ENCODE assay signal across 8 cellular contexts in the genomic region with DNA sequence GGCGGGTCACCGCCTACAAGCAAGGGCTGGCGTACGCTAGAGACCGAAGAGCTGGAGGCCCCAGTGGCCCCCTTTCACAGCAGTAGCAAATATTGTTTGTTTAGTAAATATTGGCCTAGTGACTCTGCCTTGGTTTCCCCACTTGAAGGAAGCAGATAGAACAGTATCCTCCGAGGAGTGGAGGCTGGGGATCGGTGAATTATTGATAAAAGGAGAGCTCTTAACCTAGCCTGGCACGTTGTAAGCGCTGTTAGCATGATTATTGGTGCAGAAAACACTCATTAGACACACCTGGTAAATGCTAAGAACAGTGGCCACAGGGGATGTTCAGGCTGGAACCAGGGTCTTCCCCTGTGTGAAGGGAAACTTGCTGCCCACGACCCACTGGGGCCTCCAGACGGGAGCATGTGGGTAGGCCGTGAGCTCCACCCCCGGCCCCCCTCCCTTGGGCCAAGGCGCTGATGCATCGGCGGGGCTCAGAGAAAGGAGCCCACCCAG. TPM values are rescaled to one million over a fixed set of nuclear protein-coding genes. Genes with fewer than 3 reads are reported as not detected.
DNase-seq lines count a peak whose midpoint lies in the region; ATAC-seq lines count a peak whose summit lies in the region.

No MANE protein-coding gene starts in this region.

- H3K27ac ChIP-seq in iPS-18a (ENCODE audit: low read length): peak overlapping the region; percentile 98

- no peak for DNase-seq in activated naive CD8-positive, alpha-beta T cell treated with anti-CD3 and anti-CD28 coated beads for 36 hours
- no peak for DNase-seq in hepatic stellate cell (ENCODE audit: low spot score)
- no peak for DNase-seq in NCI-H2196 treated with DMSO at 0.1 percent for 48 hours (lab: John Stamatoyannopoulos, UW; ENCODE audit: unreplicated experiment)

- H3K9me3 Mint-ChIP-seq in activated naive CD8-positive, alpha-beta T cell treated with anti-CD3 and anti-CD28 coated beads for 36 hours: no peaks in the 10 kb centered on the region
- H3K9me3 Mint-ChIP-seq in stimulated activated naive CD8-positive, alpha-beta T cell treated with anti-CD3 and anti-CD28 coated beads, Interleukin-15, Interleukin-2, amounts not matched to agents 100 ng/mL and 50 ng/mL, for 24 hours: no peaks in the 10 kb centered on the region

- H3K36me3 ChIP-seq in iPS-18a (ENCODE audit: control insufficient read depth, low read depth, low read length): no peaks in the 10 kb centered on the region

- H3K9ac ChIP-seq in iPS-18a (ENCODE audit: low read length): peak overlapping the region; percentile 99

- H3K4me3 ChIP-seq in iPS-18a (ENCODE audit: low read length): peak overlapping the region; percentile 94

- no peaks in the 10 kb centered on the region for H3K27me3 ChIP-seq in iPS-18a (ENCODE audit: control insufficient read depth, insufficient read depth, low read length)

- peak overlapping the region; percentile 100 for H3K27ac Mint-ChIP-seq in activated naive CD8-positive, alpha-beta T cell treated with anti-CD3 and anti-CD28 coated beads for 36 hours
- H3K27ac Mint-ChIP-seq in stimulated activated naive CD8-positive, alpha-beta T cell treated with anti-CD3 and anti-CD28 coated beads, Interleukin-15, Interleukin-2, amounts not matched to agents 100 ng/mL and 50 ng/mL, for 24 hours: peak overlapping the region; percentile 99

- H3K4me3 Mint-ChIP-seq in activated naive CD8-positive, alpha-beta T cell treated with anti-CD3 and anti-CD28 coated beads for 36 hours: peak overlapping the region; percentile 99
- peak overlapping the region; percentile 99 for H3K4me3 Mint-ChIP-seq in stimulated activated naive CD8-positive, alpha-beta T cell treated with anti-CD3 and anti-CD28 coated beads, Interleukin-15, Interleukin-2, amounts not matched to agents 100 ng/mL and 50 ng/mL, for 24 hours

- ATAC-seq in GM18867 (IDR thresholded peaks at IDR 0.05; ENCODE audit: unreplicated experiment) (peak; percentile 6), HG03025 (IDR thresholded peaks at IDR 0.05; ENCODE audit: low FRiP score, unreplicated experiment) (peak; percentile 14), HG02870 (IDR thresholded peaks at IDR 0.05; ENCODE audit: unreplicated experiment) (no peak)

- peaks cover 37% of the 10 kb centered on the region for H3K4me1 Mint-ChIP-seq in activated naive CD8-positive, alpha-beta T cell treated with anti-CD3 and anti-CD28 coated beads for 36 hours
- peaks cover 39% of the 10 kb centered on the region for H3K4me1 Mint-ChIP-seq in stimulated activated naive CD8-positive, alpha-beta T cell treated with anti-CD3 and anti-CD28 coated beads, Interleukin-15, Interleukin-2, amounts not matched to agents 100 ng/mL and 50 ng/mL, for 24 hours (ENCODE audit: low read depth)

- H3K4me1 ChIP-seq in iPS-18a (ENCODE audit: control insufficient read depth, low read depth, low read length): peaks cover 5% of the 10 kb centered on the region

- peaks cover 14% of the 10 kb centered on the region for H3K27me3 Mint-ChIP-seq in activated naive CD8-positive, alpha-beta T cell treated with anti-CD3 and anti-CD28 coated beads for 36 hours
- no peaks in the 10 kb centered on the region for H3K27me3 Mint-ChIP-seq in stimulated activated naive CD8-positive, alpha-beta T cell treated with anti-CD3 and anti-CD28 coated beads, Interleukin-15, Interleukin-2, amounts not matched to agents 100 ng/mL and 50 ng/mL, for 24 hours

- no peaks in the 10 kb centered on the region for H3K9me3 ChIP-seq in iPS-18a (ENCODE audit: control insufficient read depth, low read depth, low read length)

- H3K36me3 Mint-ChIP-seq in activated naive CD8-positive, alpha-beta T cell treated with anti-CD3 and anti-CD28 coated beads for 36 hours: peaks cover 26% of the 10 kb centered on the region
- H3K36me3 Mint-ChIP-seq in stimulated activated naive CD8-positive, alpha-beta T cell treated with anti-CD3 and anti-CD28 coated beads, Interleukin-15, Interleukin-2, amounts not matched to agents 100 ng/mL and 50 ng/mL, for 24 hours (ENCODE audit: low read depth): peaks cover 32% of the 10 kb centered on the region

RNA-seq across cellular contexts. Expression of a gene that starts 2.2 kb away (rescaled TPM):
- total RNA-seq in activated naive CD8-positive, alpha-beta T cell treated with anti-CD3 and anti-CD28 coated beads for 36 hours: 100 to 1,000 TPM; 128 to 132 TPM

RNA-seq across cellular contexts. Expression of a gene that starts 2.2 kb away (rescaled TPM):
- total RNA-seq in activated naive CD8-positive, alpha-beta T cell treated with anti-CD3 and anti-CD28 coated beads for 36 hours: 10 to 100 TPM; 53.3 to 55.0 TPM

RNA-seq across cellular contexts. Expression of a gene that starts 34.3 kb away (rescaled TPM):
- 10 to 100 TPM; 81.2 to 83.8 TPM for total RNA-seq in activated naive CD8-positive, alpha-beta T cell treated with anti-CD3 and anti-CD28 coated beads for 36 hours

RNA-seq across cellular contexts. Expression of a gene that starts 35.9 kb away (rescaled TPM):
- 100 to 1,000 TPM; 114 TPM for total RNA-seq in activated naive CD8-positive, alpha-beta T cell treated with anti-CD3 and anti-CD28 coated beads for 36 hours

RNA-seq across cellular contexts. Expression of a gene that starts 49.7 kb away (rescaled TPM):
- total RNA-seq in activated naive CD8-positive, alpha-beta T cell treated with anti-CD3 and anti-CD28 coated beads for 36 hours: 1 to 10 TPM; 2.6 to 2.9 TPM
